In the genomic region with DNA sequence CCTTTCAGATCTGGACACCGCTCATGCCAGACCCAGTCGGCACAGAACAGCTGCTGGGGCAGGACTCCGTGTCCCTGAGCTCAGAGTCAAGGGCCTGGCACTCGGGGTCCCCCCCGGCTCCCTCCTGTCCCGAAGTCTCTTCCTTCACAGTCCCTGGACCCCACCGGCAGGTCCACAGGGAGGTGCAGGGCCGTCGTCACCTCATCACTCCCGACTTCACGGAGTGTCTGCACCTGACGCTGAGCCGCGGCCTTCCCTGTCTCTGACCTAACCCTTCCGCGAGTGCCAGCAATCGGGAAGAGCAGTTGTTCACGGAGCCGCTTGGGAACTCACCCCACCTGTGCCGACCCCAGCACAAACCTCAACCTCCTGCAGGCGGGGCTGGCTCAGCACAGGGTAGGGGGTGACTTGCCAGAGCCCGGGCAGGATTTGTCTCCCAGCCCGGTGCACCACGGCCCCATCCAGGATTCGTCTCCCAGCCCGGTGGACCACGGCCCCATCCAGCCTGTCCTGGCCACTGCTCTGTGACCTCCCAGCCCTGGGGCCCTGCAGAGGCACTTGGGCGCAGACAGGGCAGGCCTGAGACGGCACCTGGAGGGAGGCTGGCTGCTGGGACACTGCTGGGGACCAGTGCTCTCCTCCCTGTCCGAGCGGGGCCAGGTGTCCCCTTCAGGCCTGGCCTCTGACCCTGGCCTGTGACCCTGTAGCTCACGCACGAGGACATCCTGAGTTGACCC, we compare ENCODE assay signal across 29 cellular contexts. TPM values are rescaled to one million over a fixed set of nuclear protein-coding genes. Genes with fewer than 3 reads are reported as not detected.
DNase-seq lines count a peak whose midpoint lies in the region; ATAC-seq, FAIRE-seq and TF ChIP-seq lines count a peak whose summit lies in the region.
"Had no signal": no experiment of that assay in that cellular context is flagged by ENCODE, and none has a peak within 500 bp of the region (broad histone marks: within the 10 kb centered on the region; RNA-seq: fewer than 3 reads in every experiment).

No MANE protein-coding gene starts in this region.

- intact Hi-C loops in Right ventricle myocardium inferior (cut with DNase I) = no loop called here
- intact Hi-C loops in kidney (cut with DNase I) = no loop called here
- intact Hi-C loops in upper lobe of right lung (cut with DNase I) = no loop called here

- FAIRE-seq in kidney (lab: Jason Lieb, UNC) = no peak
- FAIRE-seq: A204.1, G401.6 had no signal

- H3K27me3 ChIP-seq in right atrium auricular region (peaks cover 0 to 6% of the 10 kb centered on the region in 2 donors), RWPE2 (ENCODE audit: insufficient read depth, poor library complexity, severe bottlenecking) (peaks cover 61% of the 10 kb centered on the region), upper lobe of right lung (peaks cover 71% of the 10 kb centered on the region)
- H3K27me3 ChIP-seq: ascending aorta had no signal

- H3K27ac ChIP-seq in right atrium auricular region (no peak overlapping the region), RWPE2 (ENCODE audit: poor library complexity, severe bottlenecking) (no peak overlapping the region), kidney (ENCODE audit: low read depth in 2 of 2, low read length in 2 of 2) (no peak overlapping the region), upper lobe of right lung (no peak overlapping the region)
- H3K27ac ChIP-seq: ascending aorta, psoas muscle, skin epidermis had no signal

- no peaks in the 10 kb centered on the region for H3K9me3 ChIP-seq in right atrium auricular region
- H3K9me3 ChIP-seq in RWPE2 (ENCODE audit: severe bottlenecking) = no peaks in the 10 kb centered on the region
- no peaks in the 10 kb centered on the region for H3K9me3 ChIP-seq in kidney (ENCODE audit: control insufficient read depth in 1 of 2, low read length in 2 of 2)
- no peaks in the 10 kb centered on the region for H3K9me3 ChIP-seq in upper lobe of right lung
- H3K9me3 ChIP-seq: ascending aorta, psoas muscle had no signal

- peak; percentile 37 for DNase-seq in Right ventricle myocardium inferior (ENCODE audit: missing footprints)
- DNase-seq in right atrium auricular region (ENCODE audit: low spot score) = no peak
- peak; percentile 69 for DNase-seq in RWPE2 (ENCODE audit: low spot score)
- DNase-seq in kidney = peak; percentile 72
- DNase-seq in upper lobe of right lung = peak; percentile 64
- DNase-seq in activated T-cell treated with anti-CD3 and anti-CD28 coated beads, Interleukin-2, amount 50 U/mL, for 48 hours = no peak
- no peak for DNase-seq in activated T-cell treated with anti-CD3 and anti-CD28 coated beads for 4 hours
- DNase-seq: activated CD4-positive, alpha-beta T cell treated with anti-CD3 and anti-CD28 coated beads for 4 hours; activated effector memory CD4-positive, alpha-beta T cell treated with Interleukin-2 at 50 U/mL for 16 hours; Calu3; CD4-positive, CD25-positive, alpha-beta regulatory T cell; cortex of kidney; DMS79; effector memory CD4-positive, alpha-beta T cell; islet precursor cell; midbrain; naive B cell; NCI-H1092 treated with DMSO at 0.1 percent for 48 hours; NCI-H1694 treated with DMSO at 0.1 percent for 48 hours; NCI-H446; nucleus accumbens; SHP77; stimulated activated naive CD8-positive, alpha-beta T cell treated with anti-CD3 and anti-CD28 coated beads, Interleukin-15, Interleukin-2, amounts not matched to agents 100 U/mL and 50 U/mL, for 24 hours had no signal

- H3K9ac ChIP-seq in kidney (ENCODE audit: low read length in 2 of 2) = no peak overlapping the region

- TF ChIP-seq CTCF in right atrium auricular region (IDR thresholded peaks at IDR 0.05) = no peak
- no peak for TF ChIP-seq CTCF in RWPE2 (IDR thresholded peaks at IDR 0.05; ENCODE audit: poor library complexity, severe bottlenecking)
- no peak for TF ChIP-seq CTCF in kidney (IDR thresholded peaks at IDR 0.05; ENCODE audit: borderline replicate concordance, extremely low read depth, insufficient read depth)
- TF ChIP-seq CTCF in upper lobe of right lung (IDR thresholded peaks at IDR 0.05) = no peak

- ATAC-seq in Right ventricle myocardium inferior (no peak), RWPE2 (ENCODE audit: low read depth) (0 out of 3 replicates have a peak, but pooled peaks have one; percentile 5), upper lobe of right lung (no peak), GM18502 (IDR thresholded peaks at IDR 0.05; ENCODE audit: poor library complexity, unreplicated experiment) (no peak)
- ATAC-seq: stimulated activated naive CD8-positive, alpha-beta T cell treated with anti-CD3 and anti-CD28 coated beads, Interleukin-15, Interleukin-2, amounts not matched to agents 100 U/mL and 50 U/mL, for 24 hours had no signal

- no peak overlapping the region for H3K4me3 ChIP-seq in right atrium auricular region
- no peak overlapping the region for H3K4me3 ChIP-seq in RWPE2 (ENCODE audit: severe bottlenecking)
- no peak overlapping the region for H3K4me3 ChIP-seq in kidney (ENCODE audit: low read length in 2 of 2)
- no peak overlapping the region for H3K4me3 ChIP-seq in upper lobe of right lung
- H3K4me3 ChIP-seq: ascending aorta, psoas muscle, skin epidermis had no signal

- H3K36me3 ChIP-seq in right atrium auricular region (no peaks in the 10 kb centered on the region), RWPE2 (ENCODE audit: low read depth) (no peaks in the 10 kb centered on the region), kidney (ENCODE audit: control insufficient read depth in 1 of 2, insufficient read depth in 2 of 2, low read length in 2 of 2) (no peaks in the 10 kb centered on the region), upper lobe of right lung (no peaks in the 10 kb centered on the region)
- H3K36me3 ChIP-seq: ascending aorta had no signal

- H3K4me1 ChIP-seq in right atrium auricular region (no peaks in the 10 kb centered on the region), RWPE2 (ENCODE audit: insufficient read depth, poor library complexity, severe bottlenecking) (no peaks in the 10 kb centered on the region), kidney (ENCODE audit: control insufficient read depth in 1 of 2, insufficient read depth in 1 of 2, low read depth in 1 of 2, low read length in 2 of 2) (no peaks in the 10 kb centered on the region), upper lobe of right lung (peaks cover 5% of the 10 kb centered on the region)
- H3K4me1 ChIP-seq: ascending aorta, psoas muscle had no signal

RNA-seq across cellular contexts. Expression of a gene that starts 9.9 kb away (rescaled TPM):
- 1.1 TPM for total RNA-seq in Right ventricle myocardium inferior
- total RNA-seq in right atrium auricular region = 1 to 10 TPM; 1.8 to 2.3 TPM
- total RNA-seq in kidney = 10.5 TPM
- polyA plus RNA-seq in kidney (ENCODE audit: insufficient read depth, low read depth, low replicate concordance) = 36.9 TPM
- total RNA-seq in upper lobe of right lung = 1.0 TPM

Comparison
In these comparisons a context has a peak if more than half of its experiments do, and no peak if none do; other contexts are left out.
1. DNase-seq: peak in Right ventricle myocardium inferior (single experiment), RWPE2 (single experiment), kidney (single experiment) and upper lobe of right lung (single experiment); none in right atrium auricular region (single experiment), activated T-cell treated with anti-CD3 and anti-CD28 coated beads, Interleukin-2, amount 50 U/mL, for 48 hours (0 of 2) and activated T-cell treated with anti-CD3 and anti-CD28 coated beads for 4 hours (single experiment).